Comparison of ENCODE assay signal across 8 cellular contexts in genomic region chr21:26844258-26845065, GRCh38. TPM values are rescaled to one million over a fixed set of nuclear protein-coding genes. Genes with fewer than 3 reads are reported as not detected.
DNase-seq lines count a peak whose midpoint lies in the region; ATAC-seq and FAIRE-seq lines count a peak whose summit lies in the region.

No MANE protein-coding gene starts in this region.

- H3K36me3 ChIP-seq in SJSA1 (peaks cover 47% of the 10 kb centered on the region), endocrine pancreas (ENCODE audit: control insufficient read depth, insufficient read depth, low read length) (no peaks in the 10 kb centered on the region)

- H3K27ac ChIP-seq in SJSA1 (peak overlapping the region; percentile 78), temporal lobe (ENCODE audit: low read depth, low read length) (peak overlapping the region; percentile 84)

- no peak for ATAC-seq in HG02870 (IDR thresholded peaks at IDR 0.05; ENCODE audit: unreplicated experiment)

- H3K27me3 ChIP-seq in SJSA1 (replicated peaks) (no peaks in the 10 kb centered on the region), endocrine pancreas (ENCODE audit: control insufficient read depth, insufficient read depth, low read length) (peaks cover 4% of the 10 kb centered on the region)

- H3K9me3 ChIP-seq in SJSA1 (replicated peaks) (no peaks in the 10 kb centered on the region), endocrine pancreas (ENCODE audit: control insufficient read depth, low read length) (peaks cover 2% of the 10 kb centered on the region)

- no peak overlapping the region for H3K9ac ChIP-seq in endocrine pancreas (ENCODE audit: control insufficient read depth, insufficient read depth, low read length)

- FAIRE-seq in urothelium cell line (lab: Jason Lieb, UNC), result no peak

- H3K4me1 ChIP-seq in SJSA1 (replicated peaks) (peaks cover 25% of the 10 kb centered on the region), endocrine pancreas (ENCODE audit: control insufficient read depth, insufficient read depth, low read length) (peaks cover 4% of the 10 kb centered on the region)

- H3K4me3 ChIP-seq in SJSA1, result peak overlapping the region; percentile 77
- H3K4me3 ChIP-seq in endocrine pancreas (ENCODE audit: control insufficient read depth, insufficient read depth, low read length), result peak overlapping the region; percentile 57

- DNase-seq in NCI-H2107 treated with DMSO at 0.1 percent for 48 hours (lab: John Stamatoyannopoulos, UW; ENCODE audit: unreplicated experiment) (peak; percentile 7), NCI-H2107 (lab: John Stamatoyannopoulos, UW) (no peak), SJSA1 (ENCODE audit: low read depth in 1 of 2, low spot score in 2 of 2) (peak; percentile 56 to 59), medulla oblongata (ENCODE audit: extremely low spot score) (peak; percentile 62), urothelium cell line (ENCODE audit: low spot score) (no peak)

RNA-seq across cellular contexts. Expression of gene ADAMTS1, which starts 0.7 kb away (rescaled TPM):
- 57.6 and 69.7 TPM in 2 replicates for total RNA-seq in SJSA1 (2014; rRNA removed; shearing (Covaris generic))
- 7.1 TPM for total RNA-seq in temporal lobe

Comparison
In these comparisons a context has a peak if more than half of its experiments do, and no peak if none do; other contexts are left out.
1. DNase-seq: peak in NCI-H2107 treated with DMSO at 0.1 percent for 48 hours (single experiment), SJSA1 (2 of 2) and medulla oblongata (single experiment); none in NCI-H2107 (single experiment) and urothelium cell line (single experiment).